20 cellular contexts compared by ENCODE assay signal in genomic region chr3:56823984-56824703, GRCh38. TPM values are rescaled to one million over a fixed set of nuclear protein-coding genes. Genes with fewer than 3 reads are reported as not detected.
A peak's percentile ranks its signal among the peaks of the same experiment; 100 is the strongest.
DNase-seq lines count a peak whose midpoint lies in the region; ATAC-seq and TF ChIP-seq lines count a peak whose summit lies in the region.
"Had no signal": no experiment of that assay in that cellular context is flagged by ENCODE, and none has a peak within 500 bp of the region (broad histone marks: within the 10 kb centered on the region; RNA-seq: fewer than 3 reads in every experiment).

No MANE protein-coding gene starts in this region.

- H3K9me3 Mint-ChIP-seq in Caco-2 (ENCODE audit: unreplicated experiment) (no peaks in the 10 kb centered on the region), mesothelial cell of epicardium (no peaks in the 10 kb centered on the region)
- H3K9me3 Mint-ChIP-seq: HFFc6; stimulated activated naive B cell treated with anti-CD40 and anti-IgM and Interleukin-4, amounts not matched to agents 10 μg/mL and 1 μg/mL and 100 μg/mL, for 72 hours had no signal

- no peaks in the 10 kb centered on the region for H3F3A ChIP-seq in SK-N-SH (replicated peaks; ENCODE audit: insufficient read depth)
- no peaks in the 10 kb centered on the region for H3F3A ChIP-seq in PC-9 (ENCODE audit: insufficient read depth, low read depth)

- DNase-seq in SK-N-SH (no peak), Caco-2 (peak in 1 of 2 experiments; percentile 35), PC-9 (no peak), mesothelial cell of epicardium (ENCODE audit: low spot score in 2 of 2, unreplicated experiment in 2 of 2) (no peak), NCI-H1048 (lab: John Stamatoyannopoulos, UW) (no peak), head of caudate nucleus (no peak), posterior vena cava (ENCODE audit: low spot score) (no peak)
- DNase-seq: BE2C; GF-D8; HFFc6; Kasumi-1; kidney; mesenchymal stem cell; NCI-H1417 treated with DMSO at 0.1 percent for 48 hours; NCI-H2171; stimulated activated CD4-positive, alpha-beta T cell treated with anti-CD3 and anti-CD28 coated beads, Interleukin-15, amount 100 ng/mL, for 24 hours; stimulated activated naive B cell treated with anti-CD40 and anti-IgM and Interleukin-4, amounts not matched to agents 10 μg/mL and 1 μg/mL and 100 μg/mL, for 72 hours; tibial artery; WERI-Rb-1 had no signal

- H3K36me3 ChIP-seq in SK-N-SH (replicated peaks in 1 of 2; ENCODE audit: control insufficient read depth in 1 of 2, insufficient read depth in 2 of 2, low read length in 1 of 2) (no peaks in the 10 kb centered on the region), Caco-2 (ENCODE audit: control insufficient read depth, insufficient read depth, low read length) (no peaks in the 10 kb centered on the region), PC-9 (ENCODE audit: low read depth) (no peaks in the 10 kb centered on the region)
- H3K36me3 ChIP-seq: BE2C, tibial artery, WERI-Rb-1 had no signal

- CTCF ChIA-PET in SK-N-SH (lab: Yijun Ruan, JAX): interaction anchor here (0.9 to 2.0 kb wide), 7 partner anchors 12 to 165 kb away, joined by 3 to 10 read pairs (median 4); no protein-coding TSS in a partner anchor
- CTCF ChIA-PET in Caco-2 (lab: Charles Lee): interaction anchor here (0.6 to 1.2 kb wide), 8 partner anchors 23 to 166 kb away, joined by 3 to 7 read pairs (median 4); partner anchors contain the start of gene ARHGEF3
- CTCF ChIA-PET in PC-9 (lab: Charles Lee): interaction anchor here (0.7 to 1.3 kb wide), 2 partner anchors 10 to 150 kb away, joined by 12 to 13 read pairs; no protein-coding TSS in a partner anchor

- H3K4me3 ChIP-seq in SK-N-SH (ENCODE audit: low read depth in 2 of 2, low read length in 1 of 2): no peak overlapping the region
- H3K4me3 ChIP-seq in Caco-2 (ENCODE audit: low read depth, low read length): no peak overlapping the region
- no peak overlapping the region for H3K4me3 ChIP-seq in PC-9
- H3K4me3 ChIP-seq: tibial artery had no signal

- TF ChIP-seq RAD21 in SK-N-SH (IDR thresholded peaks at IDR 0.05; ENCODE audit: low read length): no peak

- peak overlapping the region; percentile 17 for H3K4me3 Mint-ChIP-seq in Caco-2 (ENCODE audit: unreplicated experiment)
- H3K4me3 Mint-ChIP-seq in mesothelial cell of epicardium: no peak overlapping the region
- H3K4me3 Mint-ChIP-seq: HFFc6; stimulated activated naive B cell treated with anti-CD40 and anti-IgM and Interleukin-4, amounts not matched to agents 10 μg/mL and 1 μg/mL and 100 μg/mL, for 72 hours had no signal

- H3K9ac ChIP-seq in SK-N-SH: no peak overlapping the region

- no peak for TF ChIP-seq EP300 in SK-N-SH (IDR thresholded peaks at IDR 0.05; ENCODE audit: borderline replicate concordance in 1 of 2, low read depth in 1 of 2, low read length in 1 of 2)

- peaks cover 30% of the 10 kb centered on the region for H3K4me1 Mint-ChIP-seq in Caco-2 (ENCODE audit: low read depth, unreplicated experiment)
- H3K4me1 Mint-ChIP-seq in mesothelial cell of epicardium: peaks cover 37% of the 10 kb centered on the region

- no peaks in the 10 kb centered on the region for H3K79me2 ChIP-seq in SK-N-SH (ENCODE audit: insufficient read depth)
- no peaks in the 10 kb centered on the region for H3K79me2 ChIP-seq in PC-9 (ENCODE audit: low read depth)

- H3K27ac Mint-ChIP-seq in Caco-2 (ENCODE audit: unreplicated experiment) (peak overlapping the region; percentile 25), mesothelial cell of epicardium (peak overlapping the region; percentile 84)
- H3K27ac Mint-ChIP-seq: HFFc6; stimulated activated naive B cell treated with anti-CD40 and anti-IgM and Interleukin-4, amounts not matched to agents 10 μg/mL and 1 μg/mL and 100 μg/mL, for 72 hours had no signal

- H3K9me2 ChIP-seq in SK-N-SH: no peaks in the 10 kb centered on the region
- H3K9me2 ChIP-seq in PC-9 (ENCODE audit: insufficient read depth): no peaks in the 10 kb centered on the region

- H4K20me1 ChIP-seq in SK-N-SH (ENCODE audit: insufficient read depth) (no peaks in the 10 kb centered on the region), PC-9 (ENCODE audit: insufficient read depth) (no peaks in the 10 kb centered on the region; the same call in 1 of the 2 replicates)

- intact Hi-C loops in Caco-2 (cut with micrococcal nuclease; ENCODE audit: unreplicated experiment) (loop anchor here (1.0 kb wide), 2 partner anchors 25 to 166 kb away; no protein-coding TSS in a partner anchor), PC-9 (cut with micrococcal nuclease; ENCODE audit: unreplicated experiment) (no loop called here), head of caudate nucleus (cut with DNase I) (no loop called here), posterior vena cava (cut with DNase I) (no loop called here)

- no peak for ATAC-seq in SK-N-SH treated with all-trans-retinoic acid at 6 μM for 48 hours
- ATAC-seq: stimulated activated naive B cell treated with anti-CD40 and anti-IgM and Interleukin-4, amounts not matched to agents 10 μg/mL and 1 μg/mL and 100 μg/mL, for 72 hours had no signal

- no peaks in the 10 kb centered on the region for H3K9me3 ChIP-seq in SK-N-SH
- H3K9me3 ChIP-seq in Caco-2: no peaks in the 10 kb centered on the region
- no peaks in the 10 kb centered on the region for H3K9me3 ChIP-seq in PC-9 (ENCODE audit: insufficient read depth, low read depth)
- H3K9me3 ChIP-seq: BE2C, tibial artery had no signal

- H2AFZ ChIP-seq in SK-N-SH (ENCODE audit: low read depth) (no peak overlapping the region), PC-9 (no peak overlapping the region)

- H3K27me3 Mint-ChIP-seq in Caco-2 (ENCODE audit: insufficient read depth, unreplicated experiment) (no peaks in the 10 kb centered on the region), mesothelial cell of epicardium (ENCODE audit: low read depth) (no peaks in the 10 kb centered on the region)

- no peak for TF ChIP-seq CTCF in SK-N-SH (IDR thresholded peaks at IDR 0.05)
- no peak for TF ChIP-seq CTCF in Caco-2 (IDR thresholded peaks at IDR 0.05; ENCODE audit: insufficient read depth in 1 of 2, low read depth in 1 of 2, low read length in 1 of 2, severe bottlenecking in 1 of 2, unreplicated experiment in 1 of 2)
- no peak for TF ChIP-seq CTCF in PC-9 (conservative IDR thresholded peaks at IDR 0.05)
- no peak for TF ChIP-seq CTCF in mesothelial cell of epicardium (IDR thresholded peaks at IDR 0.05; ENCODE audit: unreplicated experiment)

- 66% methylated on average over 4 of the region's 4 CpGs for WGBS in SK-N-SH (ENCODE audit: low lambda C conversion rate)

- H3K27ac ChIP-seq in SK-N-SH (ENCODE audit: low read depth in 2 of 2, low read length in 1 of 2): peak overlapping the region in 1 of 2 experiments; percentile 17; a peak in 1 of 4 replicates
- no peak overlapping the region for H3K27ac ChIP-seq in PC-9
- H3K27ac ChIP-seq: tibial artery had no signal

- H3K4me2 ChIP-seq in SK-N-SH: no peak overlapping the region
- H3K4me2 ChIP-seq in PC-9: peak overlapping the region; percentile 2; the same call in 1 of the 2 replicates

- no peaks in the 10 kb centered on the region for H3K36me3 Mint-ChIP-seq in Caco-2 (ENCODE audit: insufficient read depth, unreplicated experiment)
- H3K36me3 Mint-ChIP-seq in mesothelial cell of epicardium: no peaks in the 10 kb centered on the region
- H3K36me3 Mint-ChIP-seq: stimulated activated naive B cell treated with anti-CD40 and anti-IgM and Interleukin-4, amounts not matched to agents 10 μg/mL and 1 μg/mL and 100 μg/mL, for 72 hours had no signal

- no peaks in the 10 kb centered on the region for H3K27me3 ChIP-seq in SK-N-SH (ENCODE audit: insufficient read depth)
- H3K27me3 ChIP-seq in Caco-2 (replicated peaks; ENCODE audit: control insufficient read depth, insufficient read depth, low read length): no peaks in the 10 kb centered on the region
- H3K27me3 ChIP-seq in PC-9 (ENCODE audit: insufficient read depth, low read depth): no peaks in the 10 kb centered on the region
- H3K27me3 ChIP-seq: BE2C, tibial artery had no signal

- BruUV-seq in Caco-2 (replicated peaks; lab: Mats Ljungman, UMichigan) (no TSS peak), PC-9 (replicated peaks; lab: Mats Ljungman, UMichigan) (no TSS peak)

- POLR2A ChIA-PET in SK-N-SH (lab: Yijun Ruan, JAX) (no interaction called here), Caco-2 (lab: Charles Lee) (interaction anchor here (0.5 to 0.9 kb wide), 4 partner anchors 23 to 402 kb away, joined by 3 to 8 read pairs (median 4); partner anchors contain the start of genes ARHGEF3 and TASOR), PC-9 (lab: Charles Lee; ENCODE audit: unreplicated experiment) (interaction anchor here (0.6 kb wide), 1 partner anchor 43 kb away, joined by 3 read pairs; no protein-coding TSS in a partner anchor)

- H3K4me1 ChIP-seq in SK-N-SH (ENCODE audit: control insufficient read depth in 1 of 2, insufficient read depth in 2 of 2, low read depth in 1 of 2, low read length in 1 of 2): peaks cover 0 to 10% of the 10 kb centered on the region in 2 experiments; a peak in 2 of 4 replicates
- H3K4me1 ChIP-seq in Caco-2: peaks cover 39% of the 10 kb centered on the region
- H3K4me1 ChIP-seq in PC-9 (replicated peaks; ENCODE audit: insufficient read depth): peaks cover 27% of the 10 kb centered on the region
- H3K4me1 ChIP-seq: BE2C, tibial artery had no signal

TF ChIP-seq in SK-N-SH treated with all-trans-retinoic acid at 6 μM for 48 hours, 23 proteins besides CTCF, POLR2A, EP300 and RAD21:
- TF ChIP-seq TOX (CRISPR knock-in tag; IDR thresholded peaks at IDR 0.05; ENCODE audit: borderline replicate concordance): no peak
- TF ChIP-seq ARNTL (CRISPR knock-in tag; IDR thresholded peaks at IDR 0.05; ENCODE audit: borderline replicate concordance, low read depth): no peak
- no peak for TF ChIP-seq RARB (CRISPR knock-in tag; IDR thresholded peaks at IDR 0.05)
- TF ChIP-seq ISL1 (CRISPR knock-in tag; IDR thresholded peaks at IDR 0.05): no peak
- peak; percentile 61 for TF ChIP-seq ZNF70 (CRISPR knock-in tag; IDR thresholded peaks at IDR 0.05)
- TF ChIP-seq OSR1 (CRISPR knock-in tag; IDR thresholded peaks at IDR 0.05): no peak
- no peak for TF ChIP-seq CSDC2 (CRISPR knock-in tag; IDR thresholded peaks at IDR 0.05)

TF ChIP-seq in SK-N-SH, 30 proteins besides CTCF, POLR2A, EP300 and RAD21 (continues in another document):
- TF ChIP-seq JUND (IDR thresholded peaks at IDR 0.05): no peak
- no peak for TF ChIP-seq YY1 (IDR thresholded peaks at IDR 0.05; ENCODE audit: low read depth)
- no peak for TF ChIP-seq ELF1 (IDR thresholded peaks at IDR 0.05)
- no peak for TF ChIP-seq RXRA (IDR thresholded peaks at IDR 0.05; ENCODE audit: borderline replicate concordance, low read depth)
- no peak for TF ChIP-seq NRF1 (IDR thresholded peaks at IDR 0.05; ENCODE audit: low read depth, low read length)
- TF ChIP-seq CHD2 (IDR thresholded peaks at IDR 0.05; ENCODE audit: low read length, partially characterized antibody): no peak

RNA-seq across cellular contexts. Expression of gene ARHGEF3, which starts 22.4 kb away (rescaled TPM):
- 5.7 and 5.9 TPM in 2 replicates for polyA plus RNA-seq in SK-N-SH (2012; rRNA removed)
- polyA plus RNA-seq in SK-N-SH (2012; cell fraction: cytosol; rRNA removed): 5.8 and 6.1 TPM in 2 replicates
- polyA plus RNA-seq in SK-N-SH (2012; cell fraction: nucleus; rRNA removed): 7.0 and 7.1 TPM in 2 replicates
- total RNA-seq in Caco-2 (2022) (10.2 and 14.8 TPM in 2 replicates), PC-9 (2021) (44.6 and 49.2 TPM in 2 replicates), mesothelial cell of epicardium (28.7 to 31.7 TPM (median 29.0 TPM) in 3 replicates), posterior vena cava (10 to 100 TPM; 20.3 to 24.2 TPM)
